Comparison of ENCODE assay signal across 1 cellular context in the genomic region with DNA sequence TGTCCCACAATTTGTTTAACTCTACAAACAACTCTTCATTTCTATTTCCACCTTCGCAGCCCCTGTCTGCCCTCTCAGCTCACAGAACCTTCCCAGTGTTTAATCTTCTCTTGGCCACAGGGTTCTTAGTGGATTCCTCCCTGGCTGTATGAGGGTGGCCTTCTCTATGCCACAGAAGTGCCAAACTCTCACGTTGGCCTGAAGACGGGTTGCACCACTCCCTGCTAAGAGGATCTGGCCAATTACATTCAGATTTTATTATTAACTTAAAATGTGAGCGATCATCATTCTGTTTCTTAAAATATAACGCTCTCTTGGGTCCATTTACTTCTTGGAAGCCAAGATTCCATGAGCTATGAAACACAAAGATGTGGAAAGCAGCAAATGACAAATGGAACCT.
TF ChIP-seq lines count a peak whose summit lies in the region.

No MANE protein-coding gene starts in this region.

TF ChIP-seq in H1, 55 proteins besides CTCF, POLR2A, EP300 and RAD21:
- TF ChIP-seq POU5F1 (IDR thresholded peaks at IDR 0.05; ENCODE audit: low read depth, low read length) (no peak), POLR2AphosphoS5 (IDR thresholded peaks at IDR 0.05; ENCODE audit: low read depth, low read length) (no peak), ZNF274 (IDR thresholded peaks at IDR 0.05; ENCODE audit: borderline replicate concordance, extremely low read depth, low read length) (no peak), SRF (IDR thresholded peaks at IDR 0.05; ENCODE audit: low read depth, low read length) (no peak), TCF12 (IDR thresholded peaks at IDR 0.05; ENCODE audit: low read depth, low read length) (no peak), SIN3A (conservative IDR thresholded peaks at IDR 0.05 in 1 of 2, IDR thresholded peaks at IDR 0.05 in 1 of 2; ENCODE audit: low read depth in 1 of 2, low read length in 2 of 2) (no peak), ASH2L (IDR thresholded peaks at IDR 0.05; ENCODE audit: low read length) (no peak), KDM1A (IDR thresholded peaks at IDR 0.05; ENCODE audit: borderline replicate concordance, low read length) (no peak), KDM4A (IDR thresholded peaks at IDR 0.05; ENCODE audit: low read depth, low read length, severe bottlenecking) (no peak), CREB1 (IDR thresholded peaks at IDR 0.05) (no peak), GABPA (IDR thresholded peaks at IDR 0.05; ENCODE audit: borderline replicate concordance, insufficient read depth, low read length) (no peak), SUZ12 (IDR thresholded peaks at IDR 0.05; ENCODE audit: low read length) (no peak), TAF7 (optimal IDR thresholded peaks at IDR 0.05; ENCODE audit: borderline replicate concordance, low read depth, low read length) (no peak)
- TF ChIP-seq, protein P1, sequence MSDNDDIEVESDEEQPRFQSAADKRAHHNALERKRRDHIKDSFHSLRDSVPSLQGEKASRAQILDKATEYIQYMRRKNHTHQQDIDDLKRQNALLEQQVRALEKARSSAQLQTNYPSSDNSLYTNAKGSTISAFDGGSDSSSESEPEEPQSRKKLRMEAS (IDR thresholded peaks at IDR 0.05): no peak
